ENCODE assay signal across 14 cellular contexts in the genomic region with DNA sequence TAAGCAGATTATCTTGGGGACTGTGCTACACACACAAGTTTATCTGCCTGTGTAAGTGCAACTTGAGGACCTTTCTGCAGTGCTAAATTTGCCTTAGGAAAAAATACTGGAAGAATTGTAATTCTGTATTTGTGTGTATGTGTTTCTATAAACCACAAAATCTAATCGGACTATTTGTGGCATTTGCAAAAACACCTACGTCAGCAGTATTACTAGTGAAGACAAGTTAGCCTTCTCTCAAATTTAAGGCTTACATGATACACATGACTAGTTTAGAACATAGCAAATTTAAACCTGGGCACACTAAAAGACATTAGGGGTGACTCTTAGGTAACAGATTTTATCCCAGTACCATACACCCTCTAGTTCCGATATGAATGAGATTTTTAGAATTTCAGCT.
DNase-seq lines count a peak whose midpoint lies in the region; TF ChIP-seq lines count a peak whose summit lies in the region.
"Had no signal": no experiment of that assay in that cellular context is flagged by ENCODE, and none has a peak within 500 bp of the region (broad histone marks: within the 10 kb centered on the region; RNA-seq: fewer than 3 reads in every experiment).

No MANE protein-coding gene starts in this region.

- TF ChIP-seq POLR2A in breast epithelium (IDR thresholded peaks at IDR 0.05) (no peak), stomach (IDR thresholded peaks at IDR 0.05) (no peak)

- POLR2A ChIA-PET in MCF 10A (lab: Yijun Ruan, JAX), result interaction anchor here (0.6 to 6.1 kb wide), 15 partner anchors 8 to 680 kb away, joined by 3 to 67 read pairs (median 4); no protein-coding TSS in a partner anchor

- H3K9ac ChIP-seq in SK-N-MC (ENCODE audit: insufficient read length), result peak overlapping the region; percentile 20
- H3K9ac ChIP-seq: BLaER1 treated with 17β-estradiol and CSF1 and Interleukin-3, amounts not matched to agents 10 nM and 100 nM had no signal

- H3K27me3 ChIP-seq in breast epithelium, result no peaks in the 10 kb centered on the region
- no peaks in the 10 kb centered on the region for H3K27me3 ChIP-seq in stomach
- H3K27me3 ChIP-seq: BLaER1 treated with 17β-estradiol and CSF1 and Interleukin-3, amounts not matched to agents 10 nM and 100 nM had no signal

- H3K4me3 Mint-ChIP-seq in MCF 10A (ENCODE audit: unreplicated experiment) (peak overlapping the region; percentile 49), endothelial cell (ENCODE audit: unreplicated experiment) (no peak overlapping the region)
- H3K4me3 Mint-ChIP-seq: CD4-positive, CD25-positive, alpha-beta regulatory T cell had no signal

- H3K36me3 ChIP-seq in breast epithelium (no peaks in the 10 kb centered on the region), SK-N-MC (ENCODE audit: insufficient read depth, low read length) (no peaks in the 10 kb centered on the region), stomach (no peaks in the 10 kb centered on the region)
- H3K36me3 ChIP-seq: BLaER1 treated with 17β-estradiol and CSF1 and Interleukin-3, amounts not matched to agents 10 nM and 100 nM had no signal

- CTCF ChIA-PET in MCF 10A (lab: Yijun Ruan, JAX), result interaction anchor here (0.7 to 1.9 kb wide), 6 partner anchors 19 to 414 kb away, joined by 3 to 5 read pairs (median 4); no protein-coding TSS in a partner anchor

- no peaks in the 10 kb centered on the region for H3K9me3 Mint-ChIP-seq in MCF 10A (ENCODE audit: unreplicated experiment)
- no peaks in the 10 kb centered on the region for H3K9me3 Mint-ChIP-seq in endothelial cell (ENCODE audit: unreplicated experiment)

- intact Hi-C loops in MCF 10A (cut with micrococcal nuclease), result loop anchor here (2.0 kb wide), 1 partner anchor 20 kb away; no protein-coding TSS in a partner anchor
- intact Hi-C loops in breast epithelium (cut with DNase I; ENCODE audit: low total_unique reads), result no loop called here
- intact Hi-C loops in stomach (cut with DNase I; ENCODE audit: low total_unique reads), result no loop called here

- no peak for TF ChIP-seq EP300 in stomach (IDR thresholded peaks at IDR 0.05)

- WGBS in stomach, 5 donors, result 82 to 91% (median 88%) methylated on average over 3 of the region's 3 CpGs

- DNase-seq in MCF 10A (ENCODE audit: unreplicated experiment) (no peak), breast epithelium (ENCODE audit: low spot score in 2 of 2) (no peak), SK-N-MC (ENCODE audit: low read depth, low spot score) (no peak), endothelial cell (ENCODE audit: low spot score) (no peak), SHP77 (lab: John Stamatoyannopoulos, UW) (no peak), stomach (no peak), foreskin melanocyte (no peak)
- DNase-seq: 8988T; ACHN; Calu3; CD4-positive, CD25-positive, alpha-beta regulatory T cell; DMS 273 treated with DMSO at 0.1 percent for 48 hours; H7 had no signal

- BruUV-seq in MCF 10A (replicated peaks; lab: Mats Ljungman, UMichigan), result no TSS peak

- TF ChIP-seq CTCF in MCF 10A (IDR thresholded peaks at IDR 0.05; ENCODE audit: unreplicated experiment) (no peak), breast epithelium (IDR thresholded peaks at IDR 0.05) (no peak), endothelial cell (IDR thresholded peaks at IDR 0.05; ENCODE audit: unreplicated experiment) (no peak), stomach (IDR thresholded peaks at IDR 0.05) (no peak)

- H3K27me3 Mint-ChIP-seq in MCF 10A (ENCODE audit: insufficient read depth, unreplicated experiment) (no peaks in the 10 kb centered on the region), endothelial cell (ENCODE audit: unreplicated experiment) (no peaks in the 10 kb centered on the region)

- no peaks in the 10 kb centered on the region for H3K36me3 Mint-ChIP-seq in MCF 10A (ENCODE audit: insufficient read depth, unreplicated experiment)
- no peaks in the 10 kb centered on the region for H3K36me3 Mint-ChIP-seq in endothelial cell (ENCODE audit: low read depth, unreplicated experiment)
- H3K36me3 Mint-ChIP-seq: CD4-positive, CD25-positive, alpha-beta regulatory T cell had no signal

- H3K27ac Mint-ChIP-seq in MCF 10A (ENCODE audit: low read depth, unreplicated experiment), result peak overlapping the region; percentile 99
- H3K27ac Mint-ChIP-seq in endothelial cell (ENCODE audit: unreplicated experiment), result peak overlapping the region; percentile 74
- H3K27ac Mint-ChIP-seq: CD4-positive, CD25-positive, alpha-beta regulatory T cell had no signal

- H3K4me1 ChIP-seq in breast epithelium, result no peaks in the 10 kb centered on the region
- H3K4me1 ChIP-seq in stomach, result no peaks in the 10 kb centered on the region
- H3K4me1 ChIP-seq: BLaER1 treated with 17β-estradiol and CSF1 and Interleukin-3, amounts not matched to agents 10 nM and 100 nM had no signal

- H3K9me3 ChIP-seq in breast epithelium (no peaks in the 10 kb centered on the region), SK-N-MC (ENCODE audit: low read depth, low read length) (no peaks in the 10 kb centered on the region), stomach (no peaks in the 10 kb centered on the region)
- H3K9me3 ChIP-seq: BLaER1 treated with 17β-estradiol and CSF1 and Interleukin-3, amounts not matched to agents 10 nM and 100 nM had no signal

- H3K4me3 ChIP-seq in breast epithelium, result no peak overlapping the region
- H3K4me3 ChIP-seq in SK-N-MC, result peak overlapping the region; percentile 6; the same call in 1 of the 2 replicates
- H3K4me3 ChIP-seq in stomach, result no peak overlapping the region
- H3K4me3 ChIP-seq: BLaER1 treated with 17β-estradiol and CSF1 and Interleukin-3, amounts not matched to agents 10 nM and 100 nM had no signal

- H3K4me1 Mint-ChIP-seq in MCF 10A (ENCODE audit: insufficient read depth, unreplicated experiment), result peaks cover 49% of the 10 kb centered on the region
- H3K4me1 Mint-ChIP-seq in endothelial cell (ENCODE audit: unreplicated experiment), result peaks cover 12% of the 10 kb centered on the region
- H3K4me1 Mint-ChIP-seq: CD4-positive, CD25-positive, alpha-beta regulatory T cell had no signal

- no peak overlapping the region for H3K27ac ChIP-seq in breast epithelium
- H3K27ac ChIP-seq in SK-N-MC, result no peak overlapping the region
- no peak overlapping the region for H3K27ac ChIP-seq in stomach
- H3K27ac ChIP-seq: BLaER1 treated with 17β-estradiol and CSF1 and Interleukin-3, amounts not matched to agents 10 nM and 100 nM had no signal
